8 cellular contexts compared by ENCODE assay signal in the genomic region with DNA sequence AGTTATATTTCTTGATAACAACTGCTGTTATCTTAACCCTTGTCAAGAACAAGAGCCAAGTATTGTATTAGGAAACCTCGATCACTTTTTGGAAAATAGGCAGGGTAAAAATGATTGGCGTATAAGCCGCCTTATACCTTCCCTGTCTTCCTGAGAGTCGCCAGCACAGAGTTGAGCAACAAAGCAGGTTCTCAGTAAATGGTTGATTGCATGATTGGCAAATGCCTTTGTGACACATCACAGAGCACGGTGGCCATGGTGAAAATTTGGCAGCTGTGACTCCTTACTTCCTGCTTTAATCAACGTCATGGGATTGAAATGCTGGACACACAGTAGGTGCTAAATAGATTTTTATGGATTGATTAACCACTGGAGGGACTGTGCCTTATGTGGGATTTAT. TPM values are rescaled to one million over a fixed set of nuclear protein-coding genes. Genes with fewer than 3 reads are reported as not detected.
A peak's percentile ranks its signal among the peaks of the same experiment; 100 is the strongest.
DNase-seq lines count a peak whose midpoint lies in the region; ATAC-seq and TF ChIP-seq lines count a peak whose summit lies in the region.

No MANE protein-coding gene starts in this region.

- CTCF ChIA-PET in Panc1 (lab: Charles Lee): no interaction called here

- in situ Hi-C loops in Panc1 (cut with HindIII; ENCODE audit: low pct_unique_long_range_greater_than_20kb, low sequenced_read_pairs): no loop called here

- H3K27ac ChIP-seq in Panc1 (ENCODE audit: low read length): peak overlapping the region; percentile 63
- H3K27ac ChIP-seq in testis: no peak overlapping the region

- H3K4me1 ChIP-seq in Panc1 (ENCODE audit: control insufficient read depth, insufficient read depth, low read length) (peaks cover 9% of the 10 kb centered on the region), testis (no peaks in the 10 kb centered on the region)

- no peak for TF ChIP-seq POLR2A in testis (IDR thresholded peaks at IDR 0.05)

- POLR2A ChIA-PET in Panc1 (lab: Charles Lee): no interaction called here

- ATAC-seq in HG03571 (IDR thresholded peaks at IDR 0.05; ENCODE audit: unreplicated experiment) (peak; percentile 26), Panc1 (peak; percentile 30; the same call in 1 of the 2 replicates)
- ATAC-seq in stimulated activated naive CD8-positive, alpha-beta T cell treated with anti-CD3 and anti-CD28 coated beads, Interleukin-15, Interleukin-2, amounts not matched to agents 100 U/mL and 50 U/mL, for 24 hours: no peak

- H3K36me3 ChIP-seq in Panc1 (ENCODE audit: control insufficient read depth, insufficient read depth, low read length) (no peaks in the 10 kb centered on the region; the same call in 1 of the 2 replicates), testis (ENCODE audit: low read depth, missing control alignments) (no peaks in the 10 kb centered on the region)

- TF ChIP-seq CTCF in Panc1 (IDR thresholded peaks at IDR 0.05) (no peak), epithelial cell of esophagus (IDR thresholded peaks at IDR 0.05; ENCODE audit: insufficient read depth, low read depth, low read length, missing control alignments) (no peak), testis (IDR thresholded peaks at IDR 0.05) (no peak)

- H3K9me3 ChIP-seq in Panc1 (ENCODE audit: control insufficient read depth, insufficient read depth, low read depth, low read length): no peaks in the 10 kb centered on the region
- H3K9me3 ChIP-seq in testis: no peaks in the 10 kb centered on the region

- DNase-seq in COLO668 (lab: John Stamatoyannopoulos, UW; ENCODE audit: unreplicated experiment): peak; percentile 24
- DNase-seq in Panc1 (ENCODE audit: low read depth, low spot score): peak; percentile 97
- DNase-seq in epithelial cell of esophagus (ENCODE audit: low read depth): peak; percentile 96
- DNase-seq in stimulated activated naive CD8-positive, alpha-beta T cell treated with anti-CD3 and anti-CD28 coated beads, Interleukin-15, Interleukin-2, amounts not matched to agents 100 U/mL and 50 U/mL, for 24 hours: peak; percentile 16
- no peak for DNase-seq in testis
- DNase-seq in stimulated activated CD4-positive, alpha-beta T cell treated with anti-CD3 and anti-CD28 coated beads, Interleukin-4, amount 100 ng/mL, for 24 hours: no peak
- DNase-seq in SKM-1 (lab: John Stamatoyannopoulos, UW; ENCODE audit: unreplicated experiment): no peak

- H3K27me3 ChIP-seq in Panc1 (ENCODE audit: control insufficient read depth, insufficient read depth, low read length) (no peaks in the 10 kb centered on the region), testis (no peaks in the 10 kb centered on the region)

- 67 to 78% methylated on average over 6 of the region's 6 CpGs for WGBS in testis, 2 donors

- H3K4me3 ChIP-seq in Panc1 (ENCODE audit: low read depth in 2 of 2, low read length in 2 of 2): peak overlapping the region; percentile 11 to 40
- no peak overlapping the region for H3K4me3 ChIP-seq in epithelial cell of esophagus (ENCODE audit: low read length)
- H3K4me3 ChIP-seq in testis: no peak overlapping the region

- no TSS peak for BruUV-seq in Panc1 (replicated peaks; lab: Mats Ljungman, UMichigan)

- intact Hi-C loops in Panc1 (cut with micrococcal nuclease; ENCODE audit: unreplicated experiment): no loop called here
- intact Hi-C loops in testis (cut with DNase I; ENCODE audit: low total_unique reads): no loop called here

RNA-seq across cellular contexts. Expression of a gene that starts 3.9 kb away (rescaled TPM):
- total RNA-seq in Panc1 (2021; ENCODE audit: unreplicated experiment) (7.7 TPM), testis (10 to 100 TPM in 1 of 2 donors, 1 to 10 TPM in 1; 7.9 to 10.9 TPM)
- polyA plus RNA-seq in Panc1 (2012; ENCODE audit: insufficient read length): 8.2 TPM
- polyA plus RNA-seq in testis (ENCODE audit: insufficient read depth, low read depth, low replicate concordance): 3.3 TPM

Comparison
In these comparisons a context has a peak if more than half of its experiments do, and no peak if none do; other contexts are left out.
1. DNase-seq: peak in COLO668 (single experiment), Panc1 (single experiment), epithelial cell of esophagus (single experiment) and stimulated activated naive CD8-positive, alpha-beta T cell treated with anti-CD3 and anti-CD28 coated beads, Interleukin-15, Interleukin-2, amounts not matched to agents 100 U/mL and 50 U/mL, for 24 hours (single experiment); none in testis (single experiment), stimulated activated CD4-positive, alpha-beta T cell treated with anti-CD3 and anti-CD28 coated beads, Interleukin-4, amount 100 ng/mL, for 24 hours (single experiment) and SKM-1 (single experiment).
2. H3K4me3 ChIP-seq: peak in Panc1 (2 of 2); none in epithelial cell of esophagus (single experiment) and testis (0 of 2).